16 cellular contexts compared by ENCODE assay signal in the genomic region with DNA sequence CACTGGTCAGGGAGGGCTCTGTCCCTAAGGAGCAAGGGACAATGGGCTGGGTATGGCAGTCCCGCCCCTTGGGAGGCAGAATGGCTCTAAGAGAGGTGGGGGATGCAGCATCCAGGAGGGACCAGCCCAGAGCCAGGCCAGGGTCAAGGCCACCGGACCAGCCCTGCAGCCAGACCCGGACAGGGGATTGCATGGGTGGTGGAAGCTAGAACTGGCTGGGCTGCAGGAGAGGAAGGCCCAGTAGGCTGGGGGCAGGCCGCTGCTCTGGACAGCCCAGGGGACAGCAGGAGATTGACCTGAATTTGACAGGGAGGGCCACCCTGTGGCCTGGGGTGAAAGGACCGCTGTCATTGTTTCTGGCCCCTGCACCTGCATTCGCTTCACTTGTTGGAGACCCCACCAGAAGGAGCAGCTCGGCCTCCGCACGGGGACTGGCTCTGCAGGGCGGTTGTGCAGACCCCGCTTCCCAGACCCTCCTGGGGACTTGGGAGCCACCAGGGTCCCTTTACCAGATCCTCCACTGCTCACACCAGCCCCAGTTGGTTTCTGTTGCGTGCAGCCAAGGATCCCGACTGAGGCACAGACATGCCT. TPM values are rescaled to one million over a fixed set of nuclear protein-coding genes. Genes with fewer than 3 reads are reported as not detected.
DNase-seq lines count a peak whose midpoint lies in the region; ATAC-seq and TF ChIP-seq lines count a peak whose summit lies in the region.
"Had no signal": no experiment of that assay in that cellular context is flagged by ENCODE, and none has a peak within 500 bp of the region (broad histone marks: within the 10 kb centered on the region; RNA-seq: fewer than 3 reads in every experiment).

No MANE protein-coding gene starts in this region.

- H3K4me1 Mint-ChIP-seq in HFFc6 (ENCODE audit: low read depth) = peaks cover 30% of the 10 kb centered on the region

- 95% methylated on average over 12 of the region's 13 CpGs for WGBS in mammary epithelial cell (ENCODE audit: low coverage, missing lambda C conversion rate)

- H3K9me3 Mint-ChIP-seq in HFFc6 = no peaks in the 10 kb centered on the region
- H3K9me3 Mint-ChIP-seq: activated CD8-positive, alpha-beta T cell treated with anti-CD3 and anti-CD28 coated beads for 36 hours; activated T-helper 2 cell treated with anti-CD3 and anti-CD28 coated beads, Interferon-gamma antibody, Interleukin-2, Interleukin-4, amounts not matched to agents 10 μg/mL and 5 μg/mL and 100 μg/mL, durations not matched to agents 14 hours and 24 hours and 36 hours; CD4-positive, CD25-positive, alpha-beta regulatory T cell had no signal

- no peaks in the 10 kb centered on the region for H3K36me3 Mint-ChIP-seq in HFFc6 (ENCODE audit: low read depth)
- H3K36me3 Mint-ChIP-seq: CD4-positive, CD25-positive, alpha-beta regulatory T cell had no signal

- peak overlapping the region; percentile 68 for H2AFZ ChIP-seq in mammary epithelial cell (ENCODE audit: low read depth, low read length)

- H4K20me1 ChIP-seq in mammary epithelial cell (ENCODE audit: insufficient read depth, low read length) = no peaks in the 10 kb centered on the region

- H3K27me3 Mint-ChIP-seq in HFFc6 (ENCODE audit: insufficient read depth) = peaks cover 7% of the 10 kb centered on the region

- CTCF ChIA-PET in mammary epithelial cell (lab: Charles Lee; ENCODE audit: low non-redundant PET) = no interaction called here

- H3K27ac ChIP-seq in mammary epithelial cell (ENCODE audit: insufficient read depth, low read depth, low read length) (no peak overlapping the region), muscle layer of duodenum (ENCODE audit: low read length) (peak overlapping the region; percentile 0), thoracic aorta (peak overlapping the region; percentile 90 to 91)
- H3K27ac ChIP-seq: SJCRH30 had no signal

- dilution Hi-C loops in mammary epithelial cell (cut with HindIII; ENCODE audit: low sequenced_read_pairs) = no loop called here

- H3K36me3 ChIP-seq in mammary epithelial cell (ENCODE audit: insufficient read depth, low read length) (no peaks in the 10 kb centered on the region), muscle layer of duodenum (ENCODE audit: control insufficient read depth in 1 of 2, insufficient read depth in 2 of 2, low read length in 2 of 2) (no peaks in the 10 kb centered on the region), thoracic aorta (peaks cover 10% of the 10 kb centered on the region)
- H3K36me3 ChIP-seq: SJCRH30 had no signal

- H3K27me3 ChIP-seq in mammary epithelial cell (ENCODE audit: insufficient read depth, low read length) (no peaks in the 10 kb centered on the region), muscle layer of duodenum (ENCODE audit: low read depth, low read length) (no peaks in the 10 kb centered on the region), thoracic aorta (replicated peaks; ENCODE audit: insufficient read depth) (no peaks in the 10 kb centered on the region)

- H3K79me2 ChIP-seq in mammary epithelial cell (ENCODE audit: insufficient read depth, low read length) = no peaks in the 10 kb centered on the region

- H3K4me2 ChIP-seq in mammary epithelial cell (ENCODE audit: insufficient read depth, low read depth, low read length) = peak overlapping the region; percentile 29

- intact Hi-C loops in mammary epithelial cell (cut with micrococcal nuclease) = loop anchor here (2.0 kb wide), 1 partner anchor 23 kb away; no protein-coding TSS in a partner anchor

- in situ Hi-C loops in mammary epithelial cell (cut with MboI; ENCODE audit: low sequenced_read_pairs in 2 of 2) = loop anchor here in 1 of 2 donors (25.0 kb wide), 1 partner anchor 388 kb away; no protein-coding TSS in a partner anchor

- BruUV-seq in mammary epithelial cell (replicated peaks; lab: Mats Ljungman, UMichigan) = no TSS peak

- no peak overlapping the region for H3K9ac ChIP-seq in mammary epithelial cell (ENCODE audit: insufficient read depth, low read length)

- DNase-seq in HFFc6 = no peak
- no peak for DNase-seq in mammary epithelial cell
- no peak for DNase-seq in thoracic aorta (ENCODE audit: low spot score)
- DNase-seq in UCSD-AML1 (lab: John Stamatoyannopoulos, UW; ENCODE audit: unreplicated experiment) = no peak
- DNase-seq in NCI-H510A treated with DMSO at 0.1 percent for 48 hours (lab: John Stamatoyannopoulos, UW) = no peak
- DNase-seq in SKM-1 (lab: John Stamatoyannopoulos, UW; ENCODE audit: unreplicated experiment) = no peak
- DNase-seq: cortex of kidney; left cardiac atrium; NK-92 treated with Interleukin-12 subunit alpha and Interleukin-12 subunit beta, amount 100 ng/mL, for 24 hours; retina; stimulated activated CD4-positive, alpha-beta T cell treated with anti-CD3 and anti-CD28 coated beads, Interleukin-4, amount 100 ng/mL, for 4 hours had no signal

- ATAC-seq in thoracic aorta (ENCODE audit: insufficient number of reproducible peaks, low FRiP score, low read depth) = no peak
- ATAC-seq: left cardiac atrium had no signal

- H3K4me3 ChIP-seq in mammary epithelial cell (replicated peaks in 1 of 3; ENCODE audit: insufficient read depth in 1 of 3, low read depth in 2 of 3, low read length in 3 of 3) = no peak overlapping the region
- peak overlapping the region in 1 of 2 donors; percentile 17 for H3K4me3 ChIP-seq in muscle layer of duodenum (ENCODE audit: low read depth in 1 of 2, low read length in 2 of 2)
- peak overlapping the region; percentile 18 for H3K4me3 ChIP-seq in thoracic aorta
- H3K4me3 ChIP-seq: SJCRH30 had no signal

- H3K9me3 ChIP-seq in mammary epithelial cell (replicated peaks; ENCODE audit: insufficient read depth, low read length) (no peaks in the 10 kb centered on the region), muscle layer of duodenum (ENCODE audit: control insufficient read depth in 1 of 2, low read length in 2 of 2) (no peaks in the 10 kb centered on the region), thoracic aorta (no peaks in the 10 kb centered on the region)
- H3K9me3 ChIP-seq: SJCRH30 had no signal

- H3K4me3 Mint-ChIP-seq in HFFc6 = peak overlapping the region; percentile 66
- H3K4me3 Mint-ChIP-seq: activated CD8-positive, alpha-beta T cell treated with anti-CD3 and anti-CD28 coated beads for 36 hours had no signal

- H3K4me1 ChIP-seq in mammary epithelial cell (ENCODE audit: insufficient read depth, low read length) = peaks cover 35% of the 10 kb centered on the region
- peaks cover 0 to 38% of the 10 kb centered on the region in 2 donors for H3K4me1 ChIP-seq in muscle layer of duodenum (ENCODE audit: control insufficient read depth in 1 of 2, insufficient read depth in 2 of 2, low read length in 2 of 2)
- H3K4me1 ChIP-seq in thoracic aorta (ENCODE audit: control insufficient read depth in 1 of 2, low read depth in 2 of 2) = peaks cover 42 to 99% of the 10 kb centered on the region in 2 donors

- H3K27ac Mint-ChIP-seq in HFFc6 = peak overlapping the region; percentile 91
- H3K27ac Mint-ChIP-seq: activated CD8-positive, alpha-beta T cell treated with anti-CD3 and anti-CD28 coated beads for 36 hours; activated T-helper 2 cell treated with anti-CD3 and anti-CD28 coated beads, Interferon-gamma antibody, Interleukin-2, Interleukin-4, amounts not matched to agents 10 μg/mL and 5 μg/mL and 100 μg/mL, durations not matched to agents 14 hours and 24 hours and 36 hours had no signal

- no peak for TF ChIP-seq CTCF in HFFc6 (IDR thresholded peaks at IDR 0.05)
- TF ChIP-seq CTCF in mammary epithelial cell (conservative IDR thresholded peaks at IDR 0.05 in 1 of 2, IDR thresholded peaks at IDR 0.05 in 1 of 2; ENCODE audit: extremely low read depth in 1 of 2, insufficient read depth in 1 of 2, low read depth in 1 of 2, low read length in 2 of 2) = no peak
- no peak for TF ChIP-seq CTCF in thoracic aorta (IDR thresholded peaks at IDR 0.05)

RNA-seq across cellular contexts. Expression of gene RAMP1, which starts 14.6 kb away (rescaled TPM):
- total RNA-seq in HFFc6 (2021; fragmentation: NEBNext Ultra II Directional; extraction: Animal tissue kit (Norgen Biotek cat#: 25700)) = 1 to 10 TPM in 1 of 6 experiments, under 1 TPM in 4, not detected in 1; 0.38 to 1.3 (median 0.48) TPM
- total RNA-seq in mammary epithelial cell (1 to 10 TPM in 1 of 2 donors, not detected in 1; 3.7 TPM), thoracic aorta (100 to 1,000 TPM; 246 to 525 TPM)
- polyA plus RNA-seq in mammary epithelial cell = 2.6 TPM
- not detected for polyA minus RNA-seq in mammary epithelial cell
- total RNA-seq: CD4-positive, CD25-positive, alpha-beta regulatory T cell; SJCRH30 had no signal

Comparison
In these comparisons a context has a peak if more than half of its experiments do, and no peak if none do; other contexts are left out.
1. RNA of gene RAMP1, which starts 14.6 kb away (total RNA-seq): 246 to 525 TPM in thoracic aorta; 3.7 TPM in mammary epithelial cell and 0.38 to 1.3 TPM in HFFc6; every median in the first group is over 10 times any median in the second.